Comparison of ENCODE assay signal across 1 cellular context in genomic region chr6:44257007-44257752, GRCh38.
TF ChIP-seq lines count a peak whose summit lies in the region.

A gene with protein sequence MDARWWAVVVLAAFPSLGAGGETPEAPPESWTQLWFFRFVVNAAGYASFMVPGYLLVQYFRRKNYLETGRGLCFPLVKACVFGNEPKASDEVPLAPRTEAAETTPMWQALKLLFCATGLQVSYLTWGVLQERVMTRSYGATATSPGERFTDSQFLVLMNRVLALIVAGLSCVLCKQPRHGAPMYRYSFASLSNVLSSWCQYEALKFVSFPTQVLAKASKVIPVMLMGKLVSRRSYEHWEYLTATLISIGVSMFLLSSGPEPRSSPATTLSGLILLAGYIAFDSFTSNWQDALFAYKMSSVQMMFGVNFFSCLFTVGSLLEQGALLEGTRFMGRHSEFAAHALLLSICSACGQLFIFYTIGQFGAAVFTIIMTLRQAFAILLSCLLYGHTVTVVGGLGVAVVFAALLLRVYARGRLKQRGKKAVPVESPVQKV (minus strand): TSS chr6:44257528. CDS start chr6:44257410, 118 bp downstream.

TF ChIP-seq in K562, 482 proteins besides CTCF, POLR2A, EP300 and RAD21 (continued from another document and continues in another):
- TF ChIP-seq CHD4 (IDR thresholded peaks at IDR 0.05; ENCODE audit: insufficient read depth, insufficient replicate concordance, low read depth, low read length, poor library complexity, severe bottlenecking) (no peak), NCOR1 (IDR thresholded peaks at IDR 0.05) (no peak; the same call in 1 of the 2 replicates), EZH2 (IDR thresholded peaks at IDR 0.05; ENCODE audit: borderline replicate concordance, low read depth, low read length) (no peak), RFX7 (CRISPR knock-in tag; IDR thresholded peaks at IDR 0.05) (no peak), ELF1 (tag; IDR thresholded peaks at IDR 0.05) (peak; percentile 88; the same call in 1 of the 2 replicates), GTF2F1 (IDR thresholded peaks at IDR 0.05; ENCODE audit: low read depth, low read length) (no peak; the same call in 1 of the 2 replicates), HMGN3 (IDR thresholded peaks at IDR 0.05; ENCODE audit: borderline replicate concordance, extremely low read depth, insufficient read length, low read depth, low read length) (peak; percentile 86), NCOA6 (IDR thresholded peaks at IDR 0.05) (no peak), MAZ (CRISPR knock-in tag; conservative IDR thresholded peaks at IDR 0.05 in 1 of 2, IDR thresholded peaks at IDR 0.05 in 1 of 2) (peak; percentile 97 to 99), U2AF2 (optimal IDR thresholded peaks at IDR 0.05; ENCODE audit: low read depth, low read length) (no peak), ZNF174 (CRISPR knock-in tag; IDR thresholded peaks at IDR 0.05) (no peak), PRMT5 (CRISPR knock-in tag; IDR thresholded peaks at IDR 0.05) (0 out of 2 replicates have a peak, but pooled peaks have one; percentile 65), ZNF655 (CRISPR knock-in tag; IDR thresholded peaks at IDR 0.05) (no peak), SFPQ (IDR thresholded peaks at IDR 0.05; ENCODE audit: low read depth, low read length) (no peak), CREM (IDR thresholded peaks at IDR 0.05; ENCODE audit: low read depth) (peak; percentile 87), NR2C2 (CRISPR knock-in tag; IDR thresholded peaks at IDR 0.05) (peak; percentile 54), NR2C2 (tag; IDR thresholded peaks at IDR 0.05) (no peak; the same call in 1 of the 2 replicates), ETV1 (tag; conservative IDR thresholded peaks at IDR 0.05; ENCODE audit: low read depth) (peak; percentile 79), RBBP5 (IDR thresholded peaks at IDR 0.05; ENCODE audit: borderline replicate concordance, insufficient read depth, low read length, poor library complexity, severe bottlenecking) (peak; percentile 84), AFF4 (CRISPR knock-in tag; IDR thresholded peaks at IDR 0.05) (no peak), ZNF311 (CRISPR knock-in tag; IDR thresholded peaks at IDR 0.05) (no peak), TBL1XR1 (IDR thresholded peaks at IDR 0.05; ENCODE audit: low read length in 2 of 2) (peak in 1 of 2 experiments; percentile 50; a peak in 1 of 4 replicates), MYC (IDR thresholded peaks at IDR 0.05; ENCODE audit: low read depth, low read length) (peak; percentile 85), MYC (CRISPR knock-in tag; IDR thresholded peaks at IDR 0.05; ENCODE audit: borderline replicate concordance, low read depth) (peak; percentile 81; the same call in 1 of the 2 replicates), HNRNPUL1 (IDR thresholded peaks at IDR 0.05; ENCODE audit: low read length) (no peak), HMG20B (CRISPR knock-in tag; IDR thresholded peaks at IDR 0.05) (peak; percentile 38; the same call in 1 of the 2 replicates), MXI1 (IDR thresholded peaks at IDR 0.05; ENCODE audit: low read depth, low read length) (no peak), SP1 (CRISPR knock-in tag; IDR thresholded peaks at IDR 0.05) (peak; percentile 50), ZNF121 (CRISPR knock-in tag; conservative IDR thresholded peaks at IDR 0.05) (no peak), NKRF (IDR thresholded peaks at IDR 0.05; ENCODE audit: borderline replicate concordance) (peak; percentile 98)
- TF ChIP-seq, protein P1, sequence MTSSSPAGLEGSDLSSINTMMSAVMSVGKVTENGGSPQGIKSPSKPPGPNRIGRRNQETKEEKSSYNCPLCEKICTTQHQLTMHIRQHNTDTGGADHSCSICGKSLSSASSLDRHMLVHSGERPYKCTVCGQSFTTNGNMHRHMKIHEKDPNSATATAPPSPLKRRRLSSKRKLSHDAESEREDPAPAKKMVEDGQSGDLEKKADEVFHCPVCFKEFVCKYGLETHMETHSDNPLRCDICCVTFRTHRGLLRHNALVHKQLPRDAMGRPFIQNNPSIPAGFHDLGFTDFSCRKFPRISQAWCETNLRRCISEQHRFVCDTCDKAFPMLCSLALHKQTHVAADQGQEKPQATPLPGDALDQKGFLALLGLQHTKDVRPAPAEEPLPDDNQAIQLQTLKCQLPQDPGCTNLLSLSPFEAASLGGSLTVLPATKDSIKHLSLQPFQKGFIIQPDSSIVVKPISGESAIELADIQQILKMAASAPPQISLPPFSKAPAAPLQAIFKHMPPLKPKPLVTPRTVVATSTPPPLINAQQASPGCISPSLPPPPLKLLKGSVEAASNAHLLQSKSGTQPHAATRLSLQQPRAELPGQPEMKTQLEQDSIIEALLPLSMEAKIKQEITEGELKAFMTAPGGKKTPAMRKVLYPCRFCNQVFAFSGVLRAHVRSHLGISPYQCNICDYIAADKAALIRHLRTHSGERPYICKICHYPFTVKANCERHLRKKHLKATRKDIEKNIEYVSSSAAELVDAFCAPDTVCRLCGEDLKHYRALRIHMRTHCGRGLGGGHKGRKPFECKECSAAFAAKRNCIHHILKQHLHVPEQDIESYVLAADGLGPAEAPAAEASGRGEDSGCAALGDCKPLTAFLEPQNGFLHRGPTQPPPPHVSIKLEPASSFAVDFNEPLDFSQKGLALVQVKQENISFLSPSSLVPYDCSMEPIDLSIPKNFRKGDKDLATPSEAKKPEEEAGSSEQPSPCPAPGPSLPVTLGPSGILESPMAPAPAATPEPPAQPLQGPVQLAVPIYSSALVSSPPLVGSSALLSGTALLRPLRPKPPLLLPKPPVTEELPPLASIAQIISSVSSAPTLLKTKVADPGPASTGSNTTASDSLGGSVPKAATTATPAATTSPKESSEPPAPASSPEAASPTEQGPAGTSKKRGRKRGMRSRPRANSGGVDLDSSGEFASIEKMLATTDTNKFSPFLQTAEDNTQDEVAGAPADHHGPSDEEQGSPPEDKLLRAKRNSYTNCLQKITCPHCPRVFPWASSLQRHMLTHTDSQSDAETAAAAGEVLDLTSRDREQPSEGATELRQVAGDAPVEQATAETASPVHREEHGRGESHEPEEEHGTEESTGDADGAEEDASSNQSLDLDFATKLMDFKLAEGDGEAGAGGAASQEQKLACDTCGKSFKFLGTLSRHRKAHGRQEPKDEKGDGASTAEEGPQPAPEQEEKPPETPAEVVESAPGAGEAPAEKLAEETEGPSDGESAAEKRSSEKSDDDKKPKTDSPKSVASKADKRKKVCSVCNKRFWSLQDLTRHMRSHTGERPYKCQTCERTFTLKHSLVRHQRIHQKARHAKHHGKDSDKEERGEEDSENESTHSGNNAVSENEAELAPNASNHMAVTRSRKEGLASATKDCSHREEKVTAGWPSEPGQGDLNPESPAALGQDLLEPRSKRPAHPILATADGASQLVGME (CRISPR knock-in tag; IDR thresholded peaks at IDR 0.05) = 0 out of 2 replicates have a peak, but pooled peaks have one; percentile 17
- TF ChIP-seq, protein P2, sequence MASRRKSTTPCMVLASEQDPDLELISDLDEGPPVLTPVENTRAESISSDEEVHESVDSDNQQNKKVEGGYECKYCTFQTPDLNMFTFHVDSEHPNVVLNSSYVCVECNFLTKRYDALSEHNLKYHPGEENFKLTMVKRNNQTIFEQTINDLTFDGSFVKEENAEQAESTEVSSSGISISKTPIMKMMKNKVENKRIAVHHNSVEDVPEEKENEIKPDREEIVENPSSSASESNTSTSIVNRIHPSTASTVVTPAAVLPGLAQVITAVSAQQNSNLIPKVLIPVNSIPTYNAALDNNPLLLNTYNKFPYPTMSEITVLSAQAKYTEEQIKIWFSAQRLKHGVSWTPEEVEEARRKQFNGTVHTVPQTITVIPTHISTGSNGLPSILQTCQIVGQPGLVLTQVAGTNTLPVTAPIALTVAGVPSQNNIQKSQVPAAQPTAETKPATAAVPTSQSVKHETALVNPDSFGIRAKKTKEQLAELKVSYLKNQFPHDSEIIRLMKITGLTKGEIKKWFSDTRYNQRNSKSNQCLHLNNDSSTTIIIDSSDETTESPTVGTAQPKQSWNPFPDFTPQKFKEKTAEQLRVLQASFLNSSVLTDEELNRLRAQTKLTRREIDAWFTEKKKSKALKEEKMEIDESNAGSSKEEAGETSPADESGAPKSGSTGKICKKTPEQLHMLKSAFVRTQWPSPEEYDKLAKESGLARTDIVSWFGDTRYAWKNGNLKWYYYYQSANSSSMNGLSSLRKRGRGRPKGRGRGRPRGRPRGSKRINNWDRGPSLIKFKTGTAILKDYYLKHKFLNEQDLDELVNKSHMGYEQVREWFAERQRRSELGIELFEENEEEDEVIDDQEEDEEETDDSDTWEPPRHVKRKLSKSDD (conservative IDR thresholded peaks at IDR 0.05; ENCODE audit: low read length) = no peak
